Comparison of ENCODE assay signal across 8 cellular contexts in genomic region chrX:118974088-118974907, GRCh38. TPM values are rescaled to one million over a fixed set of nuclear protein-coding genes. Genes with fewer than 3 reads are reported as not detected.
DNase-seq lines count a peak whose midpoint lies in the region; ATAC-seq, FAIRE-seq and TF ChIP-seq lines count a peak whose summit lies in the region.

TSS of gene LONRF3 (plus strand) at chrX:118974618. CDS start at chrX:118974781, 163 bp downstream.

- H3K4me3 ChIP-seq in H1 (ENCODE audit: extremely low read depth in 1 of 4, insufficient read depth in 2 of 4, low read depth in 3 of 4, low read length in 4 of 4) (peak within 1 kb of the TSS in 3 of 4 experiments; percentile 3 to 50 (median 5); a peak in 4 of 8 replicates), mesodermal cell (ENCODE audit: extremely low read depth, insufficient read depth, low read length, poor library complexity, severe bottlenecking) (peak within 1 kb of the TSS; percentile 33)

- H2AFZ ChIP-seq in H1 (ENCODE audit: low read length) = no peak within 1 kb of the TSS; the same call in 1 of the 2 replicates

- POLR2A ChIA-PET in H1 (lab: Charles Lee; ENCODE audit: partially characterized antibody) = interaction anchor here (1.0 to 1.4 kb wide), 2 partner anchors 18 to 34 kb away, joined by 3 to 4 read pairs; no protein-coding TSS in a partner anchor

- ATAC-seq in activated CD8-positive, alpha-beta memory T cell treated with anti-CD3 and anti-CD28 coated beads, Interleukin-2, amount 10 ng/mL, durations not matched to agents 7 days and 5 days = peak; percentile 14
- no peak for ATAC-seq in HG03196 (IDR thresholded peaks at IDR 0.05; ENCODE audit: unreplicated experiment)
- no peak for ATAC-seq in HG02678 (IDR thresholded peaks at IDR 0.05; ENCODE audit: unreplicated experiment)

- no peak within 1 kb of the TSS for H3K9ac ChIP-seq in H1 (replicated peaks in 1 of 4; ENCODE audit: extremely low read depth in 1 of 4, low read depth in 3 of 4, low read length in 3 of 4)

- no peak within 1 kb of the TSS for H2BK12ac ChIP-seq in H1 (ENCODE audit: low read depth, low read length)

- H3K36me3 Mint-ChIP-seq in activated CD8-positive, alpha-beta memory T cell treated with anti-CD3 and anti-CD28 coated beads, Interleukin-2, amount 10 ng/mL, durations not matched to agents 7 days and 5 days = peaks cover 3% of the 10 kb centered on the region

- no peaks in the 10 kb centered on the region for H3K9me3 Mint-ChIP-seq in activated CD8-positive, alpha-beta memory T cell treated with anti-CD3 and anti-CD28 coated beads, Interleukin-2, amount 10 ng/mL, durations not matched to agents 7 days and 5 days (ENCODE audit: low read depth)

- H3K9me3 ChIP-seq in H1 (ENCODE audit: insufficient read depth in 2 of 2, low read depth in 1 of 2, low read length in 1 of 2) (no peaks in the 10 kb centered on the region), mesodermal cell (ENCODE audit: control insufficient read depth, low read length) (no peaks in the 10 kb centered on the region)

- H2BK5ac ChIP-seq in H1 (ENCODE audit: low read depth, low read length) = no peak within 1 kb of the TSS

- TF ChIP-seq CTCF in H1 (IDR thresholded peaks at IDR 0.05; ENCODE audit: control extremely low read depth in 1 of 3, insufficient read depth in 1 of 3, low read depth in 1 of 3, low read length in 3 of 3) = no peak

- H3K27ac Mint-ChIP-seq in activated CD8-positive, alpha-beta memory T cell treated with anti-CD3 and anti-CD28 coated beads, Interleukin-2, amount 10 ng/mL, durations not matched to agents 7 days and 5 days = no peak within 1 kb of the TSS

- peak within 1 kb of the TSS; percentile 59 to 60 for H3K4me2 ChIP-seq in H1 (ENCODE audit: insufficient read depth in 1 of 2, low read depth in 2 of 2, low read length in 2 of 2)

- H3K27me3 ChIP-seq in H1 (replicated peaks in 1 of 4; ENCODE audit: control insufficient read depth in 3 of 4, extremely low read depth in 1 of 4, insufficient read depth in 3 of 4, low read length in 3 of 4) = peaks cover 73 to 92% (median 85%) of the 10 kb centered on the region in 4 experiments

- peaks cover 0 to 7% (median 0%) of the 10 kb centered on the region in 4 experiments; a peak in 1 of 8 replicates for H3K36me3 ChIP-seq in H1 (ENCODE audit: control insufficient read depth in 2 of 4, insufficient read depth in 4 of 4, low read length in 3 of 4)
- no peaks in the 10 kb centered on the region for H3K36me3 ChIP-seq in mesodermal cell (ENCODE audit: control insufficient read depth, insufficient read depth, low read length)

- WGBS in H1 (ENCODE audit: extremely low coverage in 1 of 2, insufficient coverage in 1 of 2, insufficient read length in 1 of 2, insufficient replicate concordance in 2 of 2, low coverage in 1 of 2, low lambda C conversion rate in 2 of 2, missing lambda C conversion rate in 1 of 2), 2 experiments = 26% methylated on average over 21 of the region's 45 CpGs; no CpG with 5 or more reads in 1 of the 2 experiments
- 0 to 1% methylated on average over 5 to 22 of the region's 45 CpGs for WGBS in mesodermal cell (ENCODE audit: insufficient coverage in 2 of 2), 2 experiments

- CTCF ChIA-PET in activated CD8-positive, alpha-beta memory T cell treated with anti-CD3 and anti-CD28 coated beads, Interleukin-2, amount 10 ng/mL, durations not matched to agents 7 days and 5 days (lab: Charles Lee) = interaction anchor here (1.2 kb wide), 1 partner anchor 135 kb away, joined by 4 read pairs; no protein-coding TSS in a partner anchor
- CTCF ChIA-PET in H1 (lab: Charles Lee; ENCODE audit: partially characterized antibody) = interaction anchor here (0.8 to 1.2 kb wide), 3 partner anchors 26 to 92 kb away, joined by 3 to 4 read pairs (median 3); no protein-coding TSS in a partner anchor

- H3K23me2 ChIP-seq in H1 (ENCODE audit: low read depth, low read length) = no peaks in the 10 kb centered on the region; the same call in 1 of the 2 replicates

- peaks cover 5 to 6% of the 10 kb centered on the region in 2 experiments for H4K20me1 ChIP-seq in H1 (replicated peaks in 1 of 2; ENCODE audit: control insufficient read depth in 1 of 2, insufficient read depth in 2 of 2, low read length in 2 of 2)

- no peak within 1 kb of the TSS for H4K8ac ChIP-seq in H1 (ENCODE audit: extremely low read depth, insufficient read depth, low read length)

- no peak within 1 kb of the TSS for H2BK120ac ChIP-seq in H1 (replicated peaks; ENCODE audit: low read depth, low read length)

- TF ChIP-seq RAD21 in H1 (IDR thresholded peaks at IDR 0.05 in 1 of 2, conservative IDR thresholded peaks at IDR 0.05 in 1 of 2; ENCODE audit: low read depth in 2 of 2, low read length in 2 of 2) = no peak

- TF ChIP-seq EP300 in H1 (IDR thresholded peaks at IDR 0.05; ENCODE audit: borderline replicate concordance in 1 of 2, low read depth in 2 of 2, low read length in 2 of 2) = no peak

- no peak within 1 kb of the TSS for H2BK15ac ChIP-seq in H1 (ENCODE audit: low read length)

- H4K5ac ChIP-seq in H1 (ENCODE audit: insufficient read length, low read depth, low read length) = no peak within 1 kb of the TSS

- no peak for DNase-seq in GM18507 (ENCODE audit: extremely low spot score, insufficient read length, low read depth)
- DNase-seq in NCI-H510A (lab: John Stamatoyannopoulos, UW) = peak; percentile 31
- DNase-seq in activated CD8-positive, alpha-beta memory T cell treated with anti-CD3 and anti-CD28 coated beads, Interleukin-2, amount 10 ng/mL, durations not matched to agents 7 days and 5 days = peak; percentile 50
- no peak for DNase-seq in H1 (ENCODE audit: low read depth in 1 of 2, low spot score in 2 of 2)
- peak; percentile 33 for DNase-seq in stimulated activated CD8-positive, alpha-beta memory T cell treated with anti-CD3 and anti-CD28 coated beads, Interleukin-12 subunit alpha, Interleukin-12 subunit beta, amount 100 ng/mL, for 4 hours (ENCODE audit: low read depth)

- H3K4ac ChIP-seq in H1 (replicated peaks; ENCODE audit: insufficient read length, low read depth, low read length) = no peak within 1 kb of the TSS

- H3K4me1 Mint-ChIP-seq in activated CD8-positive, alpha-beta memory T cell treated with anti-CD3 and anti-CD28 coated beads, Interleukin-2, amount 10 ng/mL, durations not matched to agents 7 days and 5 days = peaks cover 9% of the 10 kb centered on the region

- H3K27ac ChIP-seq in H1 (ENCODE audit: low read depth, low read length) = no peak within 1 kb of the TSS
- H3K27ac ChIP-seq in mesodermal cell (ENCODE audit: low read depth, low read length, severe bottlenecking) = no peak within 1 kb of the TSS

- FAIRE-seq in GM18507 (lab: Jason Lieb, UNC) (peak; percentile 47), H1 (lab: Jason Lieb, UNC) (no peak)

- TF ChIP-seq POLR2A in H1 (IDR thresholded peaks at IDR 0.05; ENCODE audit: control extremely low read depth in 1 of 2, low read depth in 2 of 2, low read length in 2 of 2) = no peak

- no peak within 1 kb of the TSS for H2AK5ac ChIP-seq in H1 (ENCODE audit: low read depth, low read length)

- no peak within 1 kb of the TSS for H3K14ac ChIP-seq in H1 (ENCODE audit: insufficient read length)

- no peaks in the 10 kb centered on the region for H3K79me2 ChIP-seq in H1 (ENCODE audit: control insufficient read depth in 1 of 2, insufficient read depth in 2 of 2, low read length in 2 of 2)

- H3K56ac ChIP-seq in H1 (replicated peaks; ENCODE audit: insufficient read length, low read depth, low read length) = no peak within 1 kb of the TSS

- no peak within 1 kb of the TSS for H3K18ac ChIP-seq in H1 (ENCODE audit: extremely low read depth, low read length)

- H3K4me1 ChIP-seq in H1 (replicated peaks in 1 of 4; ENCODE audit: control insufficient read depth in 3 of 4, insufficient read depth in 4 of 4, low read length in 3 of 4) (peaks cover 0 to 16% (median 5%) of the 10 kb centered on the region in 4 experiments; a peak in 6 of 7 replicates), mesodermal cell (ENCODE audit: control insufficient read depth, insufficient read depth, low read length, poor library complexity, severe bottlenecking) (peaks cover 6% of the 10 kb centered on the region)

- peak within 1 kb of the TSS; percentile 80 for H3K4me3 Mint-ChIP-seq in activated CD8-positive, alpha-beta memory T cell treated with anti-CD3 and anti-CD28 coated beads, Interleukin-2, amount 10 ng/mL, durations not matched to agents 7 days and 5 days

- no peak within 1 kb of the TSS for H2BK20ac ChIP-seq in H1 (ENCODE audit: low read length)

- H4K91ac ChIP-seq in H1 (replicated peaks; ENCODE audit: insufficient read length, low read length) = no peak within 1 kb of the TSS

- H3K79me1 ChIP-seq in H1 (ENCODE audit: low read depth, low read length) = no peaks in the 10 kb centered on the region

- no peak within 1 kb of the TSS for H3K23ac ChIP-seq in H1 (ENCODE audit: insufficient read length)

- H3K27me3 Mint-ChIP-seq in activated CD8-positive, alpha-beta memory T cell treated with anti-CD3 and anti-CD28 coated beads, Interleukin-2, amount 10 ng/mL, durations not matched to agents 7 days and 5 days = peaks cover 46% of the 10 kb centered on the region

TF ChIP-seq in H1, 55 proteins besides CTCF, POLR2A, EP300 and RAD21 (continues in another document):
- TF ChIP-seq EGR1 (IDR thresholded peaks at IDR 0.05; ENCODE audit: borderline replicate concordance, low read depth, low read length) (no peak), MAFK (IDR thresholded peaks at IDR 0.05; ENCODE audit: low read depth, low read length) (no peak), SUZ12 (IDR thresholded peaks at IDR 0.05; ENCODE audit: low read length) (peak; percentile 81), EZH2 (IDR thresholded peaks at IDR 0.05; ENCODE audit: low read depth, low read length, severe bottlenecking) (peak; percentile 31), RFX5 (IDR thresholded peaks at IDR 0.05; ENCODE audit: borderline replicate concordance, low read depth, low read length) (no peak), NRF1 (IDR thresholded peaks at IDR 0.05; ENCODE audit: low read depth, low read length) (no peak), ZNF274 (IDR thresholded peaks at IDR 0.05; ENCODE audit: borderline replicate concordance, extremely low read depth, low read length) (no peak), BRCA1 (IDR thresholded peaks at IDR 0.05; ENCODE audit: low read depth, low read length) (no peak)

RNA-seq across cellular contexts. Expression of gene LONRF3, which starts in this region (rescaled TPM):
- under 1 TPM; 0.35 to 0.40 TPM for total RNA-seq in activated CD8-positive, alpha-beta memory T cell treated with anti-CD3 and anti-CD28 coated beads, Interleukin-2, amount 10 ng/mL, durations not matched to agents 7 days and 5 days
- total RNA-seq in H1 (2021; fragmentation: NEBNext Ultra II Directional; extraction: Animal tissue kit (Norgen Biotek cat#: 25700)) = 0.11 TPM in 1 of 2 replicates, not detected in the other
- polyA plus RNA-seq in H1 (2011; rRNA removed) = 0.05 TPM in 1 of 2 replicates, not detected in the other
- polyA plus RNA-seq in H1 (2011; cell fraction: cytosol; rRNA removed) = not detected
- polyA plus RNA-seq in H1 (2011; cell fraction: nucleus; rRNA removed) = 0.11 TPM
- polyA plus RNA-seq in H1 (2012, experiment 1 of 2) = not detected in 4 replicates
- not detected for polyA plus RNA-seq in H1 (2012, experiment 2 of 2)
- polyA plus RNA-seq in H1 (2013, experiment 1 of 2) = 0.02 TPM
- polyA plus RNA-seq in H1 (2013, experiment 2 of 2) = 0.04 TPM
- polyA minus RNA-seq in H1 (2011; rRNA and poly(A)+ RNA removed) = not detected in 2 replicates
- not detected for polyA minus RNA-seq in H1 (2011; cell fraction: cytosol; rRNA and poly(A)+ RNA removed)
- not detected for polyA minus RNA-seq in H1 (2011; cell fraction: nucleus; rRNA and poly(A)+ RNA removed)
- 1.0 TPM for polyA plus RNA-seq in mesodermal cell (2013, experiment 1 of 2)
- 0.46 TPM for polyA plus RNA-seq in mesodermal cell (2013, experiment 2 of 2)

Comparison
In these comparisons a context has a peak if more than half of its experiments do, and no peak if none do; other contexts are left out.
1. Peak in DNase-seq and ATAC-seq in activated CD8-positive, alpha-beta memory T cell treated with anti-CD3 and anti-CD28 coated beads, Interleukin-2, amount 10 ng/mL, durations not matched to agents 7 days and 5 days; RNA of the gene not detected or under 1 TPM.
2. DNase-seq: peak in NCI-H510A (single experiment) and stimulated activated CD8-positive, alpha-beta memory T cell treated with anti-CD3 and anti-CD28 coated beads, Interleukin-12 subunit alpha, Interleukin-12 subunit beta, amount 100 ng/mL, for 4 hours (single experiment); none in GM18507 (single experiment) and H1 (0 of 2).